ENCODE assay signal across 8 cellular contexts in genomic region chr6:26033132-26033941, GRCh38. TPM values are rescaled to one million over a fixed set of nuclear protein-coding genes. Genes with fewer than 3 reads are reported as not detected.
A peak's percentile ranks its signal among the peaks of the same experiment; 100 is the strongest.
DNase-seq lines count a peak whose midpoint lies in the region; ATAC-seq and TF ChIP-seq lines count a peak whose summit lies in the region.

No MANE protein-coding gene starts in this region.

- H3K36me3 Mint-ChIP-seq in activated T-helper 17 cell treated with anti-CD3 and anti-CD28 coated beads, Interleukin-2, amount 50 U/mL, for 72 hours (ENCODE audit: low read depth), result peaks cover 19% of the 10 kb centered on the region
- no peaks in the 10 kb centered on the region for H3K36me3 Mint-ChIP-seq in naive B cell

- no peaks in the 10 kb centered on the region for H3K79me1 ChIP-seq in IMR-90 (ENCODE audit: low read depth in 1 of 2, low read length in 2 of 2)

- TF ChIP-seq POLR2A in IMR-90 (IDR thresholded peaks at IDR 0.05; ENCODE audit: low read depth, low read length) (peak; percentile 94), upper lobe of left lung (IDR thresholded peaks at IDR 0.05) (peak in 3 of 4 donors; percentile 69 to 90 (median 90))

- peak overlapping the region; percentile 92 for H3K56ac ChIP-seq in IMR-90 (ENCODE audit: extremely low read depth, insufficient read depth, low read length)

- peak overlapping the region; percentile 46; the same call in 1 of the 2 replicates for H3K18ac ChIP-seq in IMR-90 (ENCODE audit: low read depth, low read length)

- ATAC-seq in GM21737 (IDR thresholded peaks at IDR 0.05; ENCODE audit: unreplicated experiment), result peak; percentile 47
- ATAC-seq in IMR-90 (ENCODE audit: low read depth), result peak; percentile 80
- ATAC-seq in activated T-helper 17 cell treated with anti-CD3 and anti-CD28 coated beads, Interleukin-2, amount 50 U/mL, for 72 hours (replicated peaks), result peak; percentile 76
- peak; percentile 64 to 65 for ATAC-seq in naive B cell (ENCODE audit: low read depth in 2 of 2)
- peak; percentile 93 to 94 for ATAC-seq in upper lobe of left lung (ENCODE audit: low FRiP score in 2 of 2)

- H2BK120ac ChIP-seq in IMR-90 (ENCODE audit: low read depth, low read length), result peak overlapping the region; percentile 25; the same call in 1 of the 2 replicates

- H3K4me2 ChIP-seq in IMR-90 (ENCODE audit: low read depth, low read length), result peak overlapping the region; percentile 92

- H3K4me1 Mint-ChIP-seq in activated T-helper 17 cell treated with anti-CD3 and anti-CD28 coated beads, Interleukin-2, amount 50 U/mL, for 72 hours, result peaks cover 22% of the 10 kb centered on the region
- H3K4me1 Mint-ChIP-seq in naive B cell, result peaks cover 16 to 36% (median 30%) of the 10 kb centered on the region in 3 donors

- H3K4ac ChIP-seq in IMR-90 (ENCODE audit: low read depth, low read length), result peak overlapping the region; percentile 51

- H3K27ac ChIP-seq in IMR-90 (ENCODE audit: insufficient read depth, low read length) (peak overlapping the region; percentile 92), upper lobe of left lung (peak overlapping the region; percentile 83 to 91 (median 89))

- BruUV-seq in IMR-90 (replicated peaks; lab: Mats Ljungman, UMichigan), result TSS peak; percentile 55

- peak overlapping the region; percentile 94 for H3K27ac Mint-ChIP-seq in activated T-helper 17 cell treated with anti-CD3 and anti-CD28 coated beads, Interleukin-2, amount 50 U/mL, for 72 hours
- H3K27ac Mint-ChIP-seq in naive B cell, result peak overlapping the region; percentile 92 to 98 (median 96)

- no peak overlapping the region for H4K5ac ChIP-seq in IMR-90 (ENCODE audit: low read depth, low read length)

- peak overlapping the region; percentile 79 for H2AK9ac ChIP-seq in IMR-90 (replicated peaks; ENCODE audit: low read depth, low read length, poor library complexity)

- in situ Hi-C loops in IMR-90 (cut with MboI; ENCODE audit: low sequenced_read_pairs), result loop anchor here (10.0 kb wide), 2 partner anchors 1101 to 1781 kb away; a partner anchor contains a TSS

- dilution Hi-C loops in IMR-90 (cut with HindIII; ENCODE audit: low sequenced_read_pairs, unreplicated experiment), result no loop called here

- no peaks in the 10 kb centered on the region for H3K9me3 Mint-ChIP-seq in activated T-helper 17 cell treated with anti-CD3 and anti-CD28 coated beads, Interleukin-2, amount 50 U/mL, for 72 hours
- H3K9me3 Mint-ChIP-seq in naive B cell, result peaks cover 0 to 16% (median 7%) of the 10 kb centered on the region in 7 donors

- TF ChIP-seq CTCF in IMR-90 (conservative IDR thresholded peaks at IDR 0.05; ENCODE audit: low read depth, low read length), result no peak
- no peak for TF ChIP-seq CTCF in upper lobe of left lung (IDR thresholded peaks at IDR 0.05)

- H3K23ac ChIP-seq in IMR-90 (ENCODE audit: low read depth, low read length), result peak overlapping the region; percentile 79

- H3K36me3 ChIP-seq in IMR-90 (ENCODE audit: control insufficient read depth, insufficient read depth, low read length) (no peaks in the 10 kb centered on the region), upper lobe of left lung (no peaks in the 10 kb centered on the region)

- peak overlapping the region; percentile 94 for H3K4me3 Mint-ChIP-seq in activated T-helper 17 cell treated with anti-CD3 and anti-CD28 coated beads, Interleukin-2, amount 50 U/mL, for 72 hours
- H3K4me3 Mint-ChIP-seq in naive B cell, result peak overlapping the region; percentile 85 to 100 (median 96)

- H3K4me1 ChIP-seq in IMR-90 (ENCODE audit: control insufficient read depth, insufficient read depth, low read length), result no peaks in the 10 kb centered on the region
- peaks cover 14 to 19% (median 16%) of the 10 kb centered on the region in 4 donors for H3K4me1 ChIP-seq in upper lobe of left lung

- peak overlapping the region; percentile 19; the same call in 1 of the 2 replicates for H3K14ac ChIP-seq in IMR-90 (replicated peaks; ENCODE audit: low read depth, low read length)

- TF ChIP-seq RAD21 in IMR-90 (IDR thresholded peaks at IDR 0.05; ENCODE audit: low read length), result no peak

- no peak overlapping the region for H2BK20ac ChIP-seq in IMR-90 (ENCODE audit: low read depth, low read length)

- CTCF ChIA-PET in IMR-90 (lab: Yijun Ruan, JAX), result interaction anchor here (1.4 to 2.6 kb wide), 2 partner anchors 11 to 16 kb away, joined by 3 to 10 read pairs; a partner anchor contains a TSS

- peak overlapping the region; percentile 82 for H3K9ac ChIP-seq in IMR-90 (ENCODE audit: low read depth, low read length)

- peak overlapping the region; percentile 89 for H2BK5ac ChIP-seq in IMR-90 (ENCODE audit: low read depth, low read length, poor library complexity, severe bottlenecking)

- H4K20me1 ChIP-seq in IMR-90 (ENCODE audit: insufficient read depth, low read length), result no peaks in the 10 kb centered on the region

- H3K9me3 ChIP-seq in IMR-90 (ENCODE audit: control insufficient read depth, insufficient read depth, low read length) (no peaks in the 10 kb centered on the region), upper lobe of left lung (no peaks in the 10 kb centered on the region)

- H3K9me1 ChIP-seq in IMR-90 (ENCODE audit: insufficient read depth, low read length), result no peaks in the 10 kb centered on the region

- peak overlapping the region; percentile 35; the same call in 1 of the 2 replicates for H4K91ac ChIP-seq in IMR-90 (ENCODE audit: insufficient read depth, low read depth, low read length)

- POLR2A ChIA-PET in IMR-90 (lab: Charles Lee; ENCODE audit: unreplicated experiment), result interaction anchor here (0.6 to 2.9 kb wide), 6 partner anchors 10 to 1776 kb away, joined by 3 to 15 read pairs (median 8); a partner anchor contains a TSS

- H3K27me3 Mint-ChIP-seq in activated T-helper 17 cell treated with anti-CD3 and anti-CD28 coated beads, Interleukin-2, amount 50 U/mL, for 72 hours, result no peaks in the 10 kb centered on the region
- H3K27me3 Mint-ChIP-seq in naive B cell, result no peaks in the 10 kb centered on the region

- H3K4me3 ChIP-seq in IMR-90 (ENCODE audit: insufficient read depth, low read depth, low read length) (peak overlapping the region; percentile 73), upper lobe of left lung (peak overlapping the region; percentile 27 to 56 (median 52))

- peak overlapping the region; percentile 84; the same call in 1 of the 3 replicates for H2BK15ac ChIP-seq in IMR-90 (ENCODE audit: low read depth, low read length)

- peak in 1 of 4 donors; percentile 37 for TF ChIP-seq EP300 in upper lobe of left lung (IDR thresholded peaks at IDR 0.05)

- peak overlapping the region; percentile 23; the same call in 1 of the 2 replicates for H2AK5ac ChIP-seq in IMR-90 (ENCODE audit: low read depth, low read length)

- peak overlapping the region; percentile 39 to 79; a peak in 2 of 4 replicates for H4K8ac ChIP-seq in IMR-90 (ENCODE audit: low read depth in 2 of 2, low read length in 2 of 2)

- peak; percentile 98 for DNase-seq in ELR (ENCODE audit: low read depth)
- DNase-seq in IMR-90, result peak; percentile 99
- peak; percentile 95 for DNase-seq in OCI-M2 (lab: John Stamatoyannopoulos, UW; ENCODE audit: unreplicated experiment)
- DNase-seq in fibroblast of gingiva (ENCODE audit: low read depth), result peak; percentile 98
- peak; percentile 78 for DNase-seq in naive B cell
- peak; percentile 67 to 91 for DNase-seq in upper lobe of left lung

- peak overlapping the region; percentile 69 for H2AFZ ChIP-seq in IMR-90 (replicated peaks; ENCODE audit: low read length, poor library complexity)

- WGBS in IMR-90 (ENCODE audit: extremely low coverage in 2 of 2, insufficient read length in 1 of 2), 2 experiments, result 0% methylated on average over 23 of the region's 46 CpGs; no CpG with 5 or more reads in 1 of the 2 experiments
- 1% methylated on average over 18 to 46 of the region's 46 CpGs for WGBS in upper lobe of left lung, 2 donors

- H3K27me3 ChIP-seq in IMR-90 (ENCODE audit: control insufficient read depth, insufficient read depth, low read length), result no peaks in the 10 kb centered on the region
- no peaks in the 10 kb centered on the region for H3K27me3 ChIP-seq in upper lobe of left lung

- intact Hi-C loops in IMR-90 (cut with micrococcal nuclease), result loop anchor here (1.0 to 5.0 kb wide), 5 partner anchors 10 to 1860 kb away; a partner anchor contains a TSS

TF ChIP-seq in IMR-90, 13 proteins besides CTCF, POLR2A, EP300 and RAD21 (continues in another document):
- TF ChIP-seq MAZ (IDR thresholded peaks at IDR 0.05; ENCODE audit: borderline replicate concordance, low read depth, low read length) (no peak), FOS (IDR thresholded peaks at IDR 0.05; ENCODE audit: low read depth, low read length) (peak; percentile 50; the same call in 1 of the 2 replicates), USF2 (IDR thresholded peaks at IDR 0.05; ENCODE audit: low read depth, low read length) (no peak), MAFK (IDR thresholded peaks at IDR 0.05; ENCODE audit: low read depth, low read length) (no peak), NFE2L2 (IDR thresholded peaks at IDR 0.05; ENCODE audit: low read depth, low read length) (no peak), CEBPB (IDR thresholded peaks at IDR 0.05; ENCODE audit: low read depth, low read length) (no peak), RCOR1 (IDR thresholded peaks at IDR 0.05; ENCODE audit: insufficient replicate concordance, low read length) (no peak), CHD1 (IDR thresholded peaks at IDR 0.05; ENCODE audit: low read depth, low read length) (no peak), RFX5 (IDR thresholded peaks at IDR 0.05; ENCODE audit: low read depth, low read length) (no peak), SMC3 (IDR thresholded peaks at IDR 0.05; ENCODE audit: low read depth, low read length) (no peak), BHLHE40 (IDR thresholded peaks at IDR 0.05; ENCODE audit: low read depth, low read length) (peak; percentile 70; the same call in 1 of the 2 replicates)

RNA-seq across cellular contexts. Expression of gene HFE, which starts 53.9 kb away (rescaled TPM):
- total RNA-seq in IMR-90 (2012; rRNA removed) (13.6 and 14.9 TPM in 2 replicates), upper lobe of left lung (10 to 100 TPM in 2 of 6 donors, 1 to 10 TPM in 4; 3.8 to 26.2 (median 8.5) TPM)
- polyA plus RNA-seq in IMR-90 (2012; rRNA removed) (11.7 and 15.7 TPM in 2 replicates), naive B cell (ENCODE audit: low read depth in 6 of 6) (1 to 10 TPM in 4 of 6 donors, under 1 TPM in 1, not detected in 1; 0.47 to 3.3 (median 2.9) TPM)
- 9.0 and 14.0 TPM in 2 replicates for polyA plus RNA-seq in IMR-90 (2012; cell fraction: cytosol; rRNA removed)
- polyA plus RNA-seq in IMR-90 (2012; cell fraction: nucleus; rRNA removed; ENCODE audit: low replicate concordance), result 8.4 and 16.6 TPM in 2 replicates
- 1 to 10 TPM; 1.7 to 2.1 TPM for total RNA-seq in activated T-helper 17 cell treated with anti-CD3 and anti-CD28 coated beads, Interleukin-2, amount 50 U/mL, for 72 hours

Comparison
In these comparisons a context has a peak if more than half of its experiments do, and no peak if none do; other contexts are left out.
1. Peak in every context shown above with its lines: DNase-seq, ATAC-seq, H3K4me3 ChIP-seq and H3K27ac ChIP-seq.